20 cellular contexts compared by ENCODE assay signal in genomic region chr1:112533029-112533428, GRCh38. TPM values are rescaled to one million over a fixed set of nuclear protein-coding genes. Genes with fewer than 3 reads are reported as not detected.
DNase-seq lines count a peak whose midpoint lies in the region; ATAC-seq lines count a peak whose summit lies in the region.
"Had no signal": no experiment of that assay in that cellular context is flagged by ENCODE, and none has a peak within 500 bp of the region (broad histone marks: within the 10 kb centered on the region; RNA-seq: fewer than 3 reads in every experiment).

No MANE protein-coding gene starts in this region.

- H3K4me1 Mint-ChIP-seq in activated CD4-positive, alpha-beta memory T cell treated with anti-CD3 and anti-CD28 coated beads for 36 hours (ENCODE audit: low read depth), result no peaks in the 10 kb centered on the region
- H3K4me1 Mint-ChIP-seq: activated naive CD8-positive, alpha-beta T cell treated with anti-CD3 and anti-CD28 coated beads for 36 hours; stimulated activated naive B cell treated with anti-CD40 and anti-IgM and Interleukin-4, amounts not matched to agents 10 μg/mL and 1 μg/mL and 100 μg/mL, for 72 hours; T-helper 17 cell had no signal

- no peak overlapping the region for H3K27ac Mint-ChIP-seq in activated CD4-positive, alpha-beta memory T cell treated with anti-CD3 and anti-CD28 coated beads for 36 hours
- H3K27ac Mint-ChIP-seq: activated naive CD8-positive, alpha-beta T cell treated with anti-CD3 and anti-CD28 coated beads for 36 hours; activated T-helper 2 cell treated with anti-CD3 and anti-CD28 coated beads, Interferon-gamma antibody, Interleukin-2, Interleukin-4, amounts not matched to agents 10 μg/mL and 5 μg/mL and 100 μg/mL, durations not matched to agents 14 hours and 24 hours and 36 hours; stimulated activated naive B cell treated with anti-CD40 and anti-IgM and Interleukin-4, amounts not matched to agents 10 μg/mL and 1 μg/mL and 100 μg/mL, for 72 hours; T-helper 17 cell had no signal

- H3K4me3 Mint-ChIP-seq in activated CD4-positive, alpha-beta memory T cell treated with anti-CD3 and anti-CD28 coated beads for 36 hours, result no peak overlapping the region
- H3K4me3 Mint-ChIP-seq: activated naive CD8-positive, alpha-beta T cell treated with anti-CD3 and anti-CD28 coated beads for 36 hours; neural crest cell; stimulated activated naive B cell treated with anti-CD40 and anti-IgM and Interleukin-4, amounts not matched to agents 10 μg/mL and 1 μg/mL and 100 μg/mL, for 72 hours; T-helper 17 cell had no signal

- ATAC-seq in GM21423 (IDR thresholded peaks at IDR 0.05; ENCODE audit: unreplicated experiment), result no peak
- ATAC-seq: stimulated activated naive B cell treated with anti-CD40 and anti-IgM and Interleukin-4, amounts not matched to agents 10 μg/mL and 1 μg/mL and 100 μg/mL, for 72 hours; T-helper 17 cell had no signal

- intact Hi-C loops in activated CD4-positive, alpha-beta memory T cell treated with anti-CD3 and anti-CD28 coated beads for 36 hours (cut with micrococcal nuclease), result no loop called here

- POLR2A ChIA-PET in activated CD4-positive, alpha-beta memory T cell treated with anti-CD3 and anti-CD28 coated beads for 36 hours (lab: Charles Lee), result no interaction called here

- no peaks in the 10 kb centered on the region for H3K27me3 Mint-ChIP-seq in activated CD4-positive, alpha-beta memory T cell treated with anti-CD3 and anti-CD28 coated beads for 36 hours
- H3K27me3 Mint-ChIP-seq: activated naive CD8-positive, alpha-beta T cell treated with anti-CD3 and anti-CD28 coated beads for 36 hours; stimulated activated naive B cell treated with anti-CD40 and anti-IgM and Interleukin-4, amounts not matched to agents 10 μg/mL and 1 μg/mL and 100 μg/mL, for 72 hours; T-helper 17 cell had no signal

- DNase-seq in HCEC 1CT, result peak; percentile 93
- peak; percentile 60 for DNase-seq in astrocyte of the hippocampus (ENCODE audit: low read depth, low spot score)
- DNase-seq in glomerular visceral epithelial cell (ENCODE audit: extremely low spot score), result peak; percentile 62
- DNase-seq in activated CD4-positive, alpha-beta memory T cell treated with anti-CD3 and anti-CD28 coated beads for 36 hours, result no peak
- DNase-seq in NCI-H526 (lab: John Stamatoyannopoulos, UW), result no peak
- DNase-seq in ACHN, result no peak
- DNase-seq: activated CD4-positive, alpha-beta T cell treated with anti-CD3 and anti-CD28 coated beads, Interleukin-2, amount 50 U/mL, for 1 hour; activated CD8-positive, alpha-beta memory T cell treated with anti-CD3 and anti-CD28 coated beads, Interleukin-2, amount 50 U/mL, for 48 hours; activated naive CD8-positive, alpha-beta T cell treated with anti-CD3 and anti-CD28 coated beads for 36 hours; cortex of kidney; NCI-H1105; NCI-H510A; SJCRH30; small intestine; stimulated activated CD4-positive, alpha-beta T cell treated with anti-CD3 and anti-CD28 coated beads, Interleukin-2, amount 100 ng/mL, for 48 hours; stimulated activated naive B cell treated with anti-CD40 and anti-IgM and Interleukin-4, amounts not matched to agents 10 μg/mL and 1 μg/mL and 100 μg/mL, for 72 hours; T-helper 17 cell had no signal

- no peaks in the 10 kb centered on the region for H3K9me3 Mint-ChIP-seq in activated CD4-positive, alpha-beta memory T cell treated with anti-CD3 and anti-CD28 coated beads for 36 hours
- H3K9me3 Mint-ChIP-seq: activated naive CD8-positive, alpha-beta T cell treated with anti-CD3 and anti-CD28 coated beads for 36 hours; activated T-helper 2 cell treated with anti-CD3 and anti-CD28 coated beads, Interferon-gamma antibody, Interleukin-2, Interleukin-4, amounts not matched to agents 10 μg/mL and 5 μg/mL and 100 μg/mL, durations not matched to agents 14 hours and 24 hours and 36 hours; neural crest cell; stimulated activated naive B cell treated with anti-CD40 and anti-IgM and Interleukin-4, amounts not matched to agents 10 μg/mL and 1 μg/mL and 100 μg/mL, for 72 hours had no signal

- CTCF ChIA-PET in activated CD4-positive, alpha-beta memory T cell treated with anti-CD3 and anti-CD28 coated beads for 36 hours (lab: Charles Lee), result no interaction called here

- in situ Hi-C loops in ACHN (cut with HindIII; ENCODE audit: low pct_ligation_motif_present, low pct_unique_long_range_greater_than_20kb, low sequenced_read_pairs), result no loop called here

- no peaks in the 10 kb centered on the region for H3K36me3 Mint-ChIP-seq in activated CD4-positive, alpha-beta memory T cell treated with anti-CD3 and anti-CD28 coated beads for 36 hours
- H3K36me3 Mint-ChIP-seq: activated naive CD8-positive, alpha-beta T cell treated with anti-CD3 and anti-CD28 coated beads for 36 hours had no signal

RNA-seq across cellular contexts. Expression of gene WNT2B, which starts 24.3 kb away (rescaled TPM):
- under 1 TPM; 0.05 to 0.15 TPM for total RNA-seq in activated CD4-positive, alpha-beta memory T cell treated with anti-CD3 and anti-CD28 coated beads for 36 hours
- total RNA-seq: activated naive CD8-positive, alpha-beta T cell treated with anti-CD3 and anti-CD28 coated beads for 36 hours had no signal

Comparison
In these comparisons a context has a peak if more than half of its experiments do, and no peak if none do; other contexts are left out.
1. DNase-seq: peak in HCEC 1CT (single experiment), astrocyte of the hippocampus (single experiment) and glomerular visceral epithelial cell (single experiment); none in activated CD4-positive, alpha-beta memory T cell treated with anti-CD3 and anti-CD28 coated beads for 36 hours (single experiment), NCI-H526 (0 of 2) and ACHN (single experiment).